Comparison of ENCODE assay signal across 13 cellular contexts in genomic region chr7:149202831-149203231, GRCh38. TPM values are rescaled to one million over a fixed set of nuclear protein-coding genes. Genes with fewer than 3 reads are reported as not detected.
A peak's percentile ranks its signal among the peaks of the same experiment; 100 is the strongest.
DNase-seq lines count a peak whose midpoint lies in the region; ATAC-seq and TF ChIP-seq lines count a peak whose summit lies in the region.
"Had no signal": no experiment of that assay in that cellular context is flagged by ENCODE, and none has a peak within 500 bp of the region (broad histone marks: within the 10 kb centered on the region; RNA-seq: fewer than 3 reads in every experiment).

No MANE protein-coding gene starts in this region.

- WGBS in upper lobe of left lung, 2 donors, result 87 to 90% methylated on average over 6 of the region's 6 CpGs

- H3K36me3 ChIP-seq in left lung (peaks cover 0 to 99% of the 10 kb centered on the region in 2 donors), upper lobe of left lung (peaks cover 27 to 88% (median 65%) of the 10 kb centered on the region in 4 donors)

- peak; percentile 95 for ATAC-seq in left lung
- peak; percentile 38 to 78 for ATAC-seq in upper lobe of left lung (ENCODE audit: low FRiP score in 2 of 2)
- no peak for ATAC-seq in HG03439 (IDR thresholded peaks at IDR 0.05; ENCODE audit: unreplicated experiment)

- no peaks in the 10 kb centered on the region for H3K9me3 ChIP-seq in left lung
- H3K9me3 ChIP-seq in upper lobe of left lung, result no peaks in the 10 kb centered on the region
- H3K9me3 ChIP-seq: BE2C had no signal

- H3K4me1 ChIP-seq in left lung, result peaks cover 0 to 4% of the 10 kb centered on the region in 2 donors
- H3K4me1 ChIP-seq in upper lobe of left lung, result peaks cover 0 to 17% (median 6%) of the 10 kb centered on the region in 4 donors
- H3K4me1 ChIP-seq: BE2C had no signal

- no peak for TF ChIP-seq EP300 in upper lobe of left lung (IDR thresholded peaks at IDR 0.05)

- no peak overlapping the region for H3K27ac ChIP-seq in left lung
- peak overlapping the region in 3 of 4 donors; percentile 2 to 48 (median 40) for H3K27ac ChIP-seq in upper lobe of left lung

- no peak overlapping the region for H3K4me3 ChIP-seq in left lung
- H3K4me3 ChIP-seq in upper lobe of left lung, result no peak overlapping the region

- peak in 1 of 4 donors; percentile 7 for TF ChIP-seq POLR2A in upper lobe of left lung (IDR thresholded peaks at IDR 0.05)

- intact Hi-C loops in left lung (cut with DNase I), result no loop called here

- H3K27me3 ChIP-seq in left lung (no peaks in the 10 kb centered on the region), upper lobe of left lung (no peaks in the 10 kb centered on the region)
- H3K27me3 ChIP-seq: BE2C had no signal

- peak; percentile 29 for DNase-seq in stimulated activated CD4-positive, alpha-beta T cell treated with anti-CD3 and anti-CD28 coated beads, Interleukin-15, amount 100 ng/mL, for 24 hours
- DNase-seq in stimulated activated CD4-positive, alpha-beta T cell treated with anti-CD3 and anti-CD28 coated beads, Interleukin-4, amount 100 ng/mL, for 1 hour, result no peak
- peak; percentile 39 to 56 for DNase-seq in activated T-cell treated with anti-CD3 and anti-CD28 coated beads, Interleukin-2, amount 50 U/mL, for 48 hours
- DNase-seq in left lung (peak in 1 of 2 donors; percentile 64), upper lobe of left lung (peak in 1 of 2 donors; percentile 73), NOMO-1 treated with DMSO at 0.1 percent for 48 hours (lab: John Stamatoyannopoulos, UW; ENCODE audit: unreplicated experiment) (no peak), NCI-H748 (lab: John Stamatoyannopoulos, UW; ENCODE audit: unreplicated experiment) (no peak)
- DNase-seq: BE2C, DMS79, NCI-H187 treated with DMSO at 0.1 percent for 48 hours, NCI-H774, occipital lobe had no signal

- TF ChIP-seq CTCF in left lung (IDR thresholded peaks at IDR 0.05), result no peak
- no peak for TF ChIP-seq CTCF in upper lobe of left lung (IDR thresholded peaks at IDR 0.05)

RNA-seq across cellular contexts. Expression of gene ZNF282, which starts 7.5 kb away (rescaled TPM):
- 10 to 100 TPM; 20.1 to 20.3 TPM for total RNA-seq in left lung
- 10 to 100 TPM; 20.7 to 35.6 (median 26.7) TPM for total RNA-seq in upper lobe of left lung

RNA-seq across cellular contexts. Expression of gene ZNF212, which starts 36.6 kb away (rescaled TPM):
- 1 to 10 TPM; 7.4 to 9.0 TPM for total RNA-seq in left lung
- 10 to 100 TPM; 10.3 to 33.5 (median 10.9) TPM for total RNA-seq in upper lobe of left lung

RNA-seq across cellular contexts. Expression of gene ZNF398, which starts 55.6 kb away (rescaled TPM):
- total RNA-seq in left lung (10 to 100 TPM; 11.2 to 13.7 TPM), upper lobe of left lung (10 to 100 TPM; 12.2 to 40.9 (median 29.0) TPM)

RNA-seq across cellular contexts. Expression of gene ZNF783, which starts 59.2 kb away (rescaled TPM):
- 10 to 100 TPM; 11.5 to 12.0 TPM for total RNA-seq in left lung
- total RNA-seq in upper lobe of left lung, result 10 to 100 TPM; 12.6 to 46.1 (median 17.5) TPM

Comparison
In these comparisons a context has a peak if more than half of its experiments do, and no peak if none do; other contexts are left out.
1. DNase-seq: peak in stimulated activated CD4-positive, alpha-beta T cell treated with anti-CD3 and anti-CD28 coated beads, Interleukin-15, amount 100 ng/mL, for 24 hours (single experiment) and activated T-cell treated with anti-CD3 and anti-CD28 coated beads, Interleukin-2, amount 50 U/mL, for 48 hours (2 of 2); none in stimulated activated CD4-positive, alpha-beta T cell treated with anti-CD3 and anti-CD28 coated beads, Interleukin-4, amount 100 ng/mL, for 1 hour (single experiment), NOMO-1 treated with DMSO at 0.1 percent for 48 hours (single experiment) and NCI-H748 (single experiment).
2. H3K27ac ChIP-seq: peak in upper lobe of left lung (3 of 4); none in left lung (0 of 2).